ENCODE assay signal across 8 cellular contexts in genomic region chr11:65856689-65857499, GRCh38. TPM values are rescaled to one million over a fixed set of nuclear protein-coding genes. Genes with fewer than 3 reads are reported as not detected.
DNase-seq lines count a peak whose midpoint lies in the region; ATAC-seq and TF ChIP-seq lines count a peak whose summit lies in the region.

No MANE protein-coding gene starts in this region.

- POLR2A ChIA-PET in naive thymus-derived CD8-positive, alpha-beta T cell (lab: Charles Lee), result interaction anchor here (0.9 to 12.6 kb wide), 10 partner anchors 9 to 242 kb away, joined by 3 to 405 read pairs (median 6); partner anchors contain the start of genes BANF1, CCDC85B, CTSW and EFEMP2

- no peaks in the 10 kb centered on the region for H3K9me3 ChIP-seq in fibroblast of lung (ENCODE audit: control insufficient read depth, insufficient read depth, low read depth, low read length)

- H3K27me3 Mint-ChIP-seq in activated T-helper 1 cell treated with anti-CD3 and anti-CD28 coated beads, Interleukin-12 subunit alpha, Interleukin-12 subunit beta, Interleukin-2, Interleukin-4 antibody, amounts not matched to agents 30 ng/mL and 10 ng/mL and 1 ng/mL, durations not matched to agents 14 hours and 24 hours and 36 hours (ENCODE audit: insufficient read depth), result no peaks in the 10 kb centered on the region
- no peaks in the 10 kb centered on the region for H3K27me3 Mint-ChIP-seq in naive thymus-derived CD8-positive, alpha-beta T cell
- no peaks in the 10 kb centered on the region for H3K27me3 Mint-ChIP-seq in stimulated activated memory B cell treated with anti-CD40 and anti-IgM and Interleukin-4, amounts not matched to agents 10 μg/mL and 1 μg/mL and 100 μg/mL, for 72 hours

- no peak for TF ChIP-seq CTCF in fibroblast of lung (conservative IDR thresholded peaks at IDR 0.05 in 1 of 2, IDR thresholded peaks at IDR 0.05 in 1 of 2; ENCODE audit: low read depth in 1 of 2, low read length in 2 of 2)

- peak overlapping the region; percentile 95 to 99 (median 97) for H3K4me3 ChIP-seq in fibroblast of lung (replicated peaks in 1 of 4; ENCODE audit: control extremely low read depth in 1 of 4, insufficient read depth in 1 of 4, low read depth in 3 of 4, low read length in 4 of 4)

- H3K36me3 ChIP-seq in fibroblast of lung (ENCODE audit: control insufficient read depth, insufficient read depth, low read length), result peaks cover 46% of the 10 kb centered on the region

- H3K27me3 ChIP-seq in fibroblast of lung (ENCODE audit: control insufficient read depth, insufficient read depth, low read length), result no peaks in the 10 kb centered on the region

- intact Hi-C loops in activated T-helper 1 cell treated with anti-CD3 and anti-CD28 coated beads, Interleukin-12 subunit alpha, Interleukin-12 subunit beta, Interleukin-2, Interleukin-4 antibody, amounts not matched to agents 30 ng/mL and 10 ng/mL and 1 ng/mL, durations not matched to agents 14 hours and 24 hours and 36 hours (cut with micrococcal nuclease), result loop anchor here (10.0 kb wide), 2 partner anchors 488 to 1548 kb away; partner anchors contain the start of genes B4GAT1, BRMS1, PPP1CA and TBC1D10C

- peaks cover 46% of the 10 kb centered on the region for H3K36me3 Mint-ChIP-seq in activated T-helper 1 cell treated with anti-CD3 and anti-CD28 coated beads, Interleukin-12 subunit alpha, Interleukin-12 subunit beta, Interleukin-2, Interleukin-4 antibody, amounts not matched to agents 30 ng/mL and 10 ng/mL and 1 ng/mL, durations not matched to agents 14 hours and 24 hours and 36 hours (ENCODE audit: low read depth)
- H3K36me3 Mint-ChIP-seq in naive thymus-derived CD8-positive, alpha-beta T cell, result peaks cover 4 to 44% (median 22%) of the 10 kb centered on the region in 3 donors
- H3K36me3 Mint-ChIP-seq in stimulated activated memory B cell treated with anti-CD40 and anti-IgM and Interleukin-4, amounts not matched to agents 10 μg/mL and 1 μg/mL and 100 μg/mL, for 72 hours, result peaks cover 51% of the 10 kb centered on the region

- no peak overlapping the region for H2AFZ ChIP-seq in fibroblast of lung (ENCODE audit: low read length)

- peak overlapping the region; percentile 86 for H3K27ac ChIP-seq in fibroblast of lung (ENCODE audit: insufficient read depth, low read length)

- peak overlapping the region; percentile 80 for H3K27ac Mint-ChIP-seq in activated T-helper 1 cell treated with anti-CD3 and anti-CD28 coated beads, Interleukin-12 subunit alpha, Interleukin-12 subunit beta, Interleukin-2, Interleukin-4 antibody, amounts not matched to agents 30 ng/mL and 10 ng/mL and 1 ng/mL, durations not matched to agents 14 hours and 24 hours and 36 hours
- H3K27ac Mint-ChIP-seq in naive thymus-derived CD8-positive, alpha-beta T cell, result peak overlapping the region; percentile 79 to 96 (median 92)
- H3K27ac Mint-ChIP-seq in stimulated activated memory B cell treated with anti-CD40 and anti-IgM and Interleukin-4, amounts not matched to agents 10 μg/mL and 1 μg/mL and 100 μg/mL, for 72 hours, result peak overlapping the region; percentile 97

- peaks cover 4% of the 10 kb centered on the region for H3K9me3 Mint-ChIP-seq in activated T-helper 1 cell treated with anti-CD3 and anti-CD28 coated beads, Interleukin-12 subunit alpha, Interleukin-12 subunit beta, Interleukin-2, Interleukin-4 antibody, amounts not matched to agents 30 ng/mL and 10 ng/mL and 1 ng/mL, durations not matched to agents 14 hours and 24 hours and 36 hours
- H3K9me3 Mint-ChIP-seq in naive thymus-derived CD8-positive, alpha-beta T cell, result no peaks in the 10 kb centered on the region
- no peaks in the 10 kb centered on the region for H3K9me3 Mint-ChIP-seq in stimulated activated memory B cell treated with anti-CD40 and anti-IgM and Interleukin-4, amounts not matched to agents 10 μg/mL and 1 μg/mL and 100 μg/mL, for 72 hours

- peaks cover 30% of the 10 kb centered on the region for H3K4me1 ChIP-seq in fibroblast of lung (ENCODE audit: control insufficient read depth, extremely low read depth, insufficient read depth, low read length)

- peak overlapping the region; percentile 98 for H3K4me2 ChIP-seq in fibroblast of lung (ENCODE audit: extremely low read depth, insufficient read depth, low read length)

- H3K4me3 Mint-ChIP-seq in activated T-helper 1 cell treated with anti-CD3 and anti-CD28 coated beads, Interleukin-12 subunit alpha, Interleukin-12 subunit beta, Interleukin-2, Interleukin-4 antibody, amounts not matched to agents 30 ng/mL and 10 ng/mL and 1 ng/mL, durations not matched to agents 14 hours and 24 hours and 36 hours, result peak overlapping the region; percentile 98
- peak overlapping the region; percentile 87 to 96 (median 94) for H3K4me3 Mint-ChIP-seq in naive thymus-derived CD8-positive, alpha-beta T cell
- H3K4me3 Mint-ChIP-seq in stimulated activated memory B cell treated with anti-CD40 and anti-IgM and Interleukin-4, amounts not matched to agents 10 μg/mL and 1 μg/mL and 100 μg/mL, for 72 hours, result peak overlapping the region; percentile 87

- peaks cover 55% of the 10 kb centered on the region for H3K4me1 Mint-ChIP-seq in activated T-helper 1 cell treated with anti-CD3 and anti-CD28 coated beads, Interleukin-12 subunit alpha, Interleukin-12 subunit beta, Interleukin-2, Interleukin-4 antibody, amounts not matched to agents 30 ng/mL and 10 ng/mL and 1 ng/mL, durations not matched to agents 14 hours and 24 hours and 36 hours (ENCODE audit: low read depth)
- H3K4me1 Mint-ChIP-seq in naive thymus-derived CD8-positive, alpha-beta T cell, result peaks cover 28 to 66% (median 55%) of the 10 kb centered on the region in 4 donors
- peaks cover 66% of the 10 kb centered on the region for H3K4me1 Mint-ChIP-seq in stimulated activated memory B cell treated with anti-CD40 and anti-IgM and Interleukin-4, amounts not matched to agents 10 μg/mL and 1 μg/mL and 100 μg/mL, for 72 hours

- peaks cover 8% of the 10 kb centered on the region for H4K20me1 ChIP-seq in fibroblast of lung (ENCODE audit: control insufficient read depth, extremely low read depth, insufficient read depth, low read length)

- H3K79me2 ChIP-seq in fibroblast of lung (ENCODE audit: control insufficient read depth, insufficient read depth, low read length), result peaks cover 62% of the 10 kb centered on the region

- DNase-seq in NK-92 treated with Interleukin-12 subunit alpha and Interleukin-12 subunit beta, amount 100 ng/mL, for 24 hours (lab: John Stamatoyannopoulos, UW), result peak; percentile 83
- no peak for DNase-seq in NK-92 (lab: John Stamatoyannopoulos, UW; ENCODE audit: unreplicated experiment)
- DNase-seq in OCI-M1 (lab: John Stamatoyannopoulos, UW), result peak; percentile 90
- DNase-seq in activated T-helper 1 cell treated with anti-CD3 and anti-CD28 coated beads, Interleukin-12 subunit alpha, Interleukin-12 subunit beta, Interleukin-2, Interleukin-4 antibody, amounts not matched to agents 30 ng/mL and 10 ng/mL and 1 ng/mL, durations not matched to agents 14 hours and 24 hours and 36 hours (ENCODE audit: low spot score), result peak; percentile 84
- DNase-seq in fibroblast of lung (ENCODE audit: low read depth in 2 of 2), result peak; percentile 56 to 68
- DNase-seq in naive thymus-derived CD8-positive, alpha-beta T cell, result peak; percentile 76 to 90 (median 83)

- peak overlapping the region; percentile 92 for H3K9ac ChIP-seq in fibroblast of lung (ENCODE audit: insufficient read depth, low read length)

- peak; percentile 27 for ATAC-seq in HG03108 (IDR thresholded peaks at IDR 0.05; ENCODE audit: unreplicated experiment)
- ATAC-seq in naive thymus-derived CD8-positive, alpha-beta T cell, result peak; percentile 5 to 11
- peak; percentile 65 for ATAC-seq in stimulated activated memory B cell treated with anti-CD40 and anti-IgM and Interleukin-4, amounts not matched to agents 10 μg/mL and 1 μg/mL and 100 μg/mL, for 72 hours

RNA-seq across cellular contexts. Expression of gene CFL1, which starts 1.1 kb away (rescaled TPM):
- total RNA-seq in activated T-helper 1 cell treated with anti-CD3 and anti-CD28 coated beads, Interleukin-12 subunit alpha, Interleukin-12 subunit beta, Interleukin-2, Interleukin-4 antibody, amounts not matched to agents 30 ng/mL and 10 ng/mL and 1 ng/mL, durations not matched to agents 14 hours and 24 hours and 36 hours, result 1,020 and 1,061 TPM in 2 replicates
- 486 and 680 TPM in 2 replicates for total RNA-seq in fibroblast of lung
- polyA plus RNA-seq in fibroblast of lung, result 1,603 and 2,451 TPM in 2 replicates
- polyA plus RNA-seq in fibroblast of lung (2012), result 1,587 and 2,309 TPM in 2 replicates
- polyA minus RNA-seq in fibroblast of lung (ENCODE audit: low replicate concordance), result 2,086 and 2,396 TPM in 2 replicates
- 100 to 1,000 TPM; 486 to 532 TPM for total RNA-seq in naive thymus-derived CD8-positive, alpha-beta T cell
- 1,000 to 10,000 TPM; 2,347 to 2,575 (median 2,358) TPM for polyA plus RNA-seq in naive thymus-derived CD8-positive, alpha-beta T cell

RNA-seq across cellular contexts. Expression of gene MUS81, which starts 3.3 kb away (rescaled TPM):
- total RNA-seq in activated T-helper 1 cell treated with anti-CD3 and anti-CD28 coated beads, Interleukin-12 subunit alpha, Interleukin-12 subunit beta, Interleukin-2, Interleukin-4 antibody, amounts not matched to agents 30 ng/mL and 10 ng/mL and 1 ng/mL, durations not matched to agents 14 hours and 24 hours and 36 hours, result 77.7 and 79.6 TPM in 2 replicates
- total RNA-seq in fibroblast of lung, result 38.8 and 56.8 TPM in 2 replicates
- polyA plus RNA-seq in fibroblast of lung, result 18.7 and 23.6 TPM in 2 replicates
- 38.4 and 38.7 TPM in 2 replicates for polyA plus RNA-seq in fibroblast of lung (2012)
- polyA minus RNA-seq in fibroblast of lung (ENCODE audit: low replicate concordance), result 35.5 and 62.4 TPM in 2 replicates
- total RNA-seq in naive thymus-derived CD8-positive, alpha-beta T cell, result 10 to 100 TPM; 91.9 to 97.8 TPM
- polyA plus RNA-seq in naive thymus-derived CD8-positive, alpha-beta T cell, result 10 to 100 TPM; 21.7 to 26.5 (median 24.5) TPM

RNA-seq across cellular contexts. Expression of gene EFEMP2, which starts 15.7 kb away (rescaled TPM):
- 6.5 and 7.9 TPM in 2 replicates for total RNA-seq in activated T-helper 1 cell treated with anti-CD3 and anti-CD28 coated beads, Interleukin-12 subunit alpha, Interleukin-12 subunit beta, Interleukin-2, Interleukin-4 antibody, amounts not matched to agents 30 ng/mL and 10 ng/mL and 1 ng/mL, durations not matched to agents 14 hours and 24 hours and 36 hours
- total RNA-seq in fibroblast of lung, result 48.0 and 74.0 TPM in 2 replicates
- polyA plus RNA-seq in fibroblast of lung, result 156 and 161 TPM in 2 replicates
- polyA plus RNA-seq in fibroblast of lung (2012), result 183 and 220 TPM in 2 replicates
- 196 and 270 TPM in 2 replicates for polyA minus RNA-seq in fibroblast of lung (ENCODE audit: low replicate concordance)
- total RNA-seq in naive thymus-derived CD8-positive, alpha-beta T cell, result 10 to 100 TPM; 15.2 to 16.9 TPM
- polyA plus RNA-seq in naive thymus-derived CD8-positive, alpha-beta T cell, result 1 to 10 TPM in 2 of 3 donors, not detected in 1; 1.8 to 2.5 TPM

RNA-seq across cellular contexts. Expression of gene CTSW, which starts 22.7 kb away (rescaled TPM):
- 5.7 and 7.4 TPM in 2 replicates for total RNA-seq in activated T-helper 1 cell treated with anti-CD3 and anti-CD28 coated beads, Interleukin-12 subunit alpha, Interleukin-12 subunit beta, Interleukin-2, Interleukin-4 antibody, amounts not matched to agents 30 ng/mL and 10 ng/mL and 1 ng/mL, durations not matched to agents 14 hours and 24 hours and 36 hours
- total RNA-seq in fibroblast of lung, result not detected in 2 replicates
- polyA plus RNA-seq in fibroblast of lung, result 0.10 TPM in 1 of 2 replicates, not detected in the other
- 0.09 TPM in 1 of 2 replicates, not detected in the other for polyA plus RNA-seq in fibroblast of lung (2012)
- 0.30 TPM in 1 of 2 replicates, not detected in the other for polyA minus RNA-seq in fibroblast of lung (ENCODE audit: low replicate concordance)
- 10 to 100 TPM; 52.1 to 52.6 TPM for total RNA-seq in naive thymus-derived CD8-positive, alpha-beta T cell
- 100 to 1,000 TPM; 255 to 495 (median 475) TPM for polyA plus RNA-seq in naive thymus-derived CD8-positive, alpha-beta T cell

RNA-seq across cellular contexts. Expression of gene SNX32, which starts 23.1 kb away (rescaled TPM):
- 1.6 and 1.9 TPM in 2 replicates for total RNA-seq in activated T-helper 1 cell treated with anti-CD3 and anti-CD28 coated beads, Interleukin-12 subunit alpha, Interleukin-12 subunit beta, Interleukin-2, Interleukin-4 antibody, amounts not matched to agents 30 ng/mL and 10 ng/mL and 1 ng/mL, durations not matched to agents 14 hours and 24 hours and 36 hours
- total RNA-seq in fibroblast of lung, result 2.3 and 3.1 TPM in 2 replicates
- polyA plus RNA-seq in fibroblast of lung, result 0.33 and 0.66 TPM in 2 replicates
- 0.36 and 1.2 TPM in 2 replicates for polyA plus RNA-seq in fibroblast of lung (2012)
- polyA minus RNA-seq in fibroblast of lung (ENCODE audit: low replicate concordance), result 1.5 TPM in 1 of 2 replicates, not detected in the other
- total RNA-seq in naive thymus-derived CD8-positive, alpha-beta T cell, result 1 to 10 TPM; 2.1 to 2.2 TPM
- 1 to 10 TPM in 1 of 3 donors, under 1 TPM in 2; 0.39 to 1.5 (median 0.40) TPM for polyA plus RNA-seq in naive thymus-derived CD8-positive, alpha-beta T cell

Comparison
In these comparisons a context has a peak if more than half of its experiments do, and no peak if none do; other contexts are left out.
1. ATAC-seq: peak in every context shown above with its lines; median percentile 65 in stimulated activated memory B cell treated with anti-CD40 and anti-IgM and Interleukin-4, amounts not matched to agents 10 μg/mL and 1 μg/mL and 100 μg/mL, for 72 hours; 27 in HG03108; 8 in naive thymus-derived CD8-positive, alpha-beta T cell.